Comparison of ENCODE assay signal across 9 cellular contexts in the genomic region with DNA sequence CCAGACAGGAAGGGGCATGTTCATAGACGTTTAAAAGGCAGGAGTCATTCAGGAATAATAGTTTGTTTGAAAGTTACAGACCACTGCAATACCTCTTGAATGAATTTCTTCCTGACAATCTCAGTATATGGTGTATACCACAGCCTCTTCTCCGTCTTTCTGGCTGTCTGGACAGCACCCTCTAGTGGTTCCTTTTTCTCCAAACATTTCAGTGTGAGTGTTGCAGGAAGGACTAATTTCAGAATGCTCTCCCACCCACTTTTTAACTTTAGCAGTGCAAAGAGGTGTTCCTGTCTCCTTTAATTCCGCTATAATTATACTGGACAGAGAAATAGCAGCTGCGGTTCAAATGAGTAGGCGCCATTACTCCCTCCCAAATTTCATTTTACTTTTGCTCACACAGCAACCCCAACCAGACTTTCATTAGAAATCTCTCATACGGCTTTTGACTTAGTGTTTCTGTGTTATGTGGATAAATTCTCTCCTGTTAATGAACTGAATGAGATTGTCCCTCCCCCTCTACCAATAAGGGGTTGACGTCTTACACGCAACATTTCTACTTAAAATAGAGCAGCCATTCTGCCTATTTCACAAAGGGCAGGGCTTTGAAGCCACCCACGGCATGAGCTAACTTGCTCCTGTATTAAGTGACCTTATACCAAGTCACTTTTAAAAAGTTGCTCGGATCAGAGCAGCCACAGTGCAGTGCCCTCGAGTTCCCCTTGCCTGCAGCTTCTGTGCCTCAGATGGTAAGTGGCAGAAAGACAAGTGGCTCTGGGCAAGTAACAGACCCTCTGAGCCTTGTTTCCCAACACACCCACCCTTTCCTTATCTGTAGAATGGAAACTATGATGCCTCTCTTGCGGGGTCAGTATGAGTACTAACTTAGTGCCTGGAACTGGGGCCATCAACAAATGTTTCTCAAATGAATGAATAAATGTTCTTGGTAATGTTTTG.
DNase-seq lines count a peak whose midpoint lies in the region; ATAC-seq and TF ChIP-seq lines count a peak whose summit lies in the region.
"Had no signal": no experiment of that assay in that cellular context is flagged by ENCODE, and none has a peak within 500 bp of the region (broad histone marks: within the 10 kb centered on the region; RNA-seq: fewer than 3 reads in every experiment).

No MANE protein-coding gene starts in this region.

- no peak overlapping the region for H3K4me2 ChIP-seq in fibroblast of lung (ENCODE audit: extremely low read depth, insufficient read depth, low read length)
- no peak overlapping the region for H3K4me2 ChIP-seq in osteoblast (ENCODE audit: insufficient read depth, low read length)

- H2AFZ ChIP-seq in fibroblast of lung (ENCODE audit: low read length) (no peak overlapping the region), osteoblast (ENCODE audit: low read length) (no peak overlapping the region)

- no peaks in the 10 kb centered on the region for H3K9me3 ChIP-seq in Panc1 (ENCODE audit: control insufficient read depth, insufficient read depth, low read depth, low read length)
- no peaks in the 10 kb centered on the region for H3K9me3 ChIP-seq in fibroblast of lung (ENCODE audit: control insufficient read depth, insufficient read depth, low read depth, low read length)
- H3K9me3 ChIP-seq in osteoblast (ENCODE audit: low read depth, low read length) = peaks cover 2% of the 10 kb centered on the region

- no peak overlapping the region for H3K4me3 ChIP-seq in Panc1 (ENCODE audit: low read depth in 2 of 2, low read length in 2 of 2)
- no peak overlapping the region for H3K4me3 ChIP-seq in fibroblast of lung (replicated peaks in 1 of 4; ENCODE audit: control extremely low read depth in 1 of 4, insufficient read depth in 1 of 4, low read depth in 3 of 4, low read length in 4 of 4)
- no peak overlapping the region for H3K4me3 ChIP-seq in osteoblast (ENCODE audit: insufficient read depth, low read length)

- H3K27ac ChIP-seq in Panc1 (ENCODE audit: low read length) (no peak overlapping the region), fibroblast of lung (ENCODE audit: insufficient read depth, low read length) (no peak overlapping the region), osteoblast (ENCODE audit: low read depth, low read length) (no peak overlapping the region)

- ATAC-seq in GM18907 (IDR thresholded peaks at IDR 0.05; ENCODE audit: unreplicated experiment) = peak; percentile 73
- ATAC-seq in Panc1 = peak; percentile 90
- no peak for ATAC-seq in HG03135 (IDR thresholded peaks at IDR 0.05; ENCODE audit: unreplicated experiment)

- intact Hi-C loops in Panc1 (cut with micrococcal nuclease; ENCODE audit: unreplicated experiment) = loop anchor here (2.0 kb wide), 1 partner anchor 85 kb away; no protein-coding TSS in a partner anchor

- peak; percentile 45 for DNase-seq in CMK (ENCODE audit: low read depth)
- DNase-seq in HK-2 (ENCODE audit: unreplicated experiment) = peak; percentile 1
- peak; percentile 15 for DNase-seq in Panc1 (ENCODE audit: low read depth, low spot score)
- peak; percentile 25 to 45 for DNase-seq in fibroblast of lung (ENCODE audit: low read depth in 2 of 2)
- peak; percentile 78 for DNase-seq in osteoblast (ENCODE audit: insufficient read length, low spot score, missing footprints)
- DNase-seq in NCI-H2171 (lab: John Stamatoyannopoulos, UW) = no peak
- DNase-seq: naive B cell had no signal

- H4K20me1 ChIP-seq in fibroblast of lung (ENCODE audit: control insufficient read depth, extremely low read depth, insufficient read depth, low read length) (no peaks in the 10 kb centered on the region), osteoblast (ENCODE audit: insufficient read depth, low read length) (no peaks in the 10 kb centered on the region)

- H3K9ac ChIP-seq in fibroblast of lung (ENCODE audit: insufficient read depth, low read length) = no peak overlapping the region

- no peaks in the 10 kb centered on the region for H3K36me3 ChIP-seq in Panc1 (ENCODE audit: control insufficient read depth, insufficient read depth, low read length)
- no peaks in the 10 kb centered on the region for H3K36me3 ChIP-seq in fibroblast of lung (ENCODE audit: control insufficient read depth, insufficient read depth, low read length)
- H3K36me3 ChIP-seq in osteoblast (ENCODE audit: insufficient read depth, low read length) = no peaks in the 10 kb centered on the region

- peaks cover 8% of the 10 kb centered on the region for H3K27me3 ChIP-seq in Panc1 (ENCODE audit: control insufficient read depth, insufficient read depth, low read length)
- no peaks in the 10 kb centered on the region for H3K27me3 ChIP-seq in fibroblast of lung (ENCODE audit: control insufficient read depth, insufficient read depth, low read length)
- no peaks in the 10 kb centered on the region for H3K27me3 ChIP-seq in osteoblast (ENCODE audit: insufficient read depth, low read length)

- CTCF ChIA-PET in Panc1 (lab: Charles Lee) = no interaction called here

- H3K4me1 ChIP-seq in Panc1 (ENCODE audit: control insufficient read depth, insufficient read depth, low read length) (no peaks in the 10 kb centered on the region), fibroblast of lung (ENCODE audit: control insufficient read depth, extremely low read depth, insufficient read depth, low read length) (no peaks in the 10 kb centered on the region), osteoblast (ENCODE audit: insufficient read depth, low read length) (no peaks in the 10 kb centered on the region)

- in situ Hi-C loops in Panc1 (cut with HindIII; ENCODE audit: low pct_unique_long_range_greater_than_20kb, low sequenced_read_pairs) = no loop called here

- TF ChIP-seq CTCF in Panc1 (IDR thresholded peaks at IDR 0.05) (peak; percentile 85), fibroblast of lung (conservative IDR thresholded peaks at IDR 0.05 in 1 of 2, IDR thresholded peaks at IDR 0.05 in 1 of 2; ENCODE audit: low read depth in 1 of 2, low read length in 2 of 2) (peak; percentile 59 to 66), osteoblast (IDR thresholded peaks at IDR 0.05; ENCODE audit: extremely low read depth, low read depth, low read length) (peak; percentile 62)

- H3K79me2 ChIP-seq in fibroblast of lung (ENCODE audit: control insufficient read depth, insufficient read depth, low read length) = no peaks in the 10 kb centered on the region
- no peaks in the 10 kb centered on the region for H3K79me2 ChIP-seq in osteoblast (ENCODE audit: insufficient read depth, low read length)

- BruUV-seq in Panc1 (replicated peaks; lab: Mats Ljungman, UMichigan) = no TSS peak

- POLR2A ChIA-PET in Panc1 (lab: Charles Lee) = no interaction called here
